1 cellular context compared by ENCODE assay signal in genomic region chr9:112334319-112334828, GRCh38.
TF ChIP-seq lines count a peak whose summit lies in the region.

No MANE protein-coding gene starts in this region.

TF ChIP-seq in K562, 482 proteins besides CTCF, POLR2A, EP300 and RAD21 (continued from another document and continues in another):
- TF ChIP-seq MXI1 (IDR thresholded peaks at IDR 0.05; ENCODE audit: low read depth, low read length) (no peak), RHOXF2B (CRISPR knock-in tag; conservative IDR thresholded peaks at IDR 0.05) (no peak), CBX2 (IDR thresholded peaks at IDR 0.05; ENCODE audit: insufficient read depth, low read length, poor library complexity, severe bottlenecking) (no peak), NR2F6 (CRISPR knock-in tag; IDR thresholded peaks at IDR 0.05) (no peak), TOE1 (IDR thresholded peaks at IDR 0.05; ENCODE audit: borderline replicate concordance) (0 out of 2 replicates have a peak, but pooled peaks have one; percentile 25), TOE1 (CRISPR knock-in tag; IDR thresholded peaks at IDR 0.05; ENCODE audit: borderline replicate concordance, low read depth) (no peak), PTRF (tag; IDR thresholded peaks at IDR 0.05) (no peak), MITF (IDR thresholded peaks at IDR 0.05) (no peak), RBBP5 (IDR thresholded peaks at IDR 0.05; ENCODE audit: borderline replicate concordance, insufficient read depth, low read length, poor library complexity, severe bottlenecking) (no peak), GABPB2 (CRISPR knock-in tag; conservative IDR thresholded peaks at IDR 0.05) (no peak), SAP30 (IDR thresholded peaks at IDR 0.05; ENCODE audit: borderline replicate concordance, insufficient read depth, low read depth, low read length, poor library complexity, severe bottlenecking) (no peak), E2F8 (IDR thresholded peaks at IDR 0.05; ENCODE audit: low read depth, partially characterized antibody) (no peak), MEIS2 (IDR thresholded peaks at IDR 0.05; ENCODE audit: partially characterized antibody) (peak; percentile 82), TEAD4 (IDR thresholded peaks at IDR 0.05; ENCODE audit: low read length) (0 out of 2 replicates have a peak, but pooled peaks have one; percentile 9), TEAD4 (CRISPR knock-in tag; IDR thresholded peaks at IDR 0.05; ENCODE audit: borderline replicate concordance) (no peak), CHD2 (IDR thresholded peaks at IDR 0.05; ENCODE audit: low read depth, low read length) (no peak), ATF6 (CRISPR knock-in tag; IDR thresholded peaks at IDR 0.05) (no peak), ZBTB1 (CRISPR knock-in tag; IDR thresholded peaks at IDR 0.05; ENCODE audit: borderline replicate concordance, low read depth) (no peak), SAFB (IDR thresholded peaks at IDR 0.05; ENCODE audit: borderline replicate concordance, low read depth, low read length) (no peak), CAMTA2 (CRISPR knock-in tag; conservative IDR thresholded peaks at IDR 0.05) (no peak), ZNF668 (CRISPR knock-in tag; IDR thresholded peaks at IDR 0.05) (no peak), BCL6 (CRISPR knock-in tag; IDR thresholded peaks at IDR 0.05) (no peak), MAFG (tag; conservative IDR thresholded peaks at IDR 0.05) (no peak), CHD1 (IDR thresholded peaks at IDR 0.05; ENCODE audit: low read length) (no peak), ZNF133 (CRISPR knock-in tag; IDR thresholded peaks at IDR 0.05) (no peak), NFIX (CRISPR knock-in tag; IDR thresholded peaks at IDR 0.05; ENCODE audit: low read depth) (no peak), MTA1 (IDR thresholded peaks at IDR 0.05; ENCODE audit: borderline replicate concordance) (no peak), HOMEZ (CRISPR knock-in tag; IDR thresholded peaks at IDR 0.05) (no peak), PRPF4 (IDR thresholded peaks at IDR 0.05; ENCODE audit: insufficient read depth, low read depth, low read length, poor library complexity, severe bottlenecking) (no peak), GTF2F1 (IDR thresholded peaks at IDR 0.05; ENCODE audit: low read depth, low read length) (no peak), CEBPG (CRISPR knock-in tag; IDR thresholded peaks at IDR 0.05) (no peak), CEBPG (tag; conservative IDR thresholded peaks at IDR 0.05 in 1 of 2, IDR thresholded peaks at IDR 0.05 in 1 of 2) (peak; percentile 35 to 58; a peak in 2 of 4 replicates), CEBPB (tag; IDR thresholded peaks at IDR 0.05) (peak; percentile 53; the same call in 1 of the 2 replicates), ZNF324 (CRISPR knock-in tag; IDR thresholded peaks at IDR 0.05) (no peak), JUND (IDR thresholded peaks at IDR 0.05; ENCODE audit: borderline replicate concordance, low read depth, low read length) (no peak), JUND (tag; IDR thresholded peaks at IDR 0.05; ENCODE audit: borderline replicate concordance, low read depth, low read length) (no peak), CREBBP (IDR thresholded peaks at IDR 0.05; ENCODE audit: low read depth, low read length) (no peak), ATF1 (CRISPR knock-in tag; IDR thresholded peaks at IDR 0.05) (no peak), ATF1 (tag; IDR thresholded peaks at IDR 0.05) (peak; percentile 24; the same call in 1 of the 2 replicates), PBX2 (CRISPR knock-in tag; IDR thresholded peaks at IDR 0.05; ENCODE audit: low read depth) (no peak), PBX2 (tag; conservative IDR thresholded peaks at IDR 0.05; ENCODE audit: low read depth) (peak; percentile 77), TBP (optimal IDR thresholded peaks at IDR 0.05; ENCODE audit: low read depth, low read length) (no peak), RBM17 (IDR thresholded peaks at IDR 0.05; ENCODE audit: borderline replicate concordance, low read depth, low read length) (no peak), MXD1 (CRISPR knock-in tag; IDR thresholded peaks at IDR 0.05; ENCODE audit: borderline replicate concordance, poor library complexity, severe bottlenecking) (no peak)
- TF ChIP-seq, protein P1, sequence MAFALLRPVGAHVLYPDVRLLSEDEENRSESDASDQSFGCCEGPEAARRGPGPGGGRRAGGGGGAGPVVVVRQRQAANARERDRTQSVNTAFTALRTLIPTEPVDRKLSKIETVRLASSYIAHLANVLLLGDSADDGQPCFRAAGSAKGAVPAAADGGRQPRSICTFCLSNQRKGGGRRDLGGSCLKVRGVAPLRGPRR (CRISPR knock-in tag; IDR thresholded peaks at IDR 0.05) = no peak
- TF ChIP-seq, protein P2, sequence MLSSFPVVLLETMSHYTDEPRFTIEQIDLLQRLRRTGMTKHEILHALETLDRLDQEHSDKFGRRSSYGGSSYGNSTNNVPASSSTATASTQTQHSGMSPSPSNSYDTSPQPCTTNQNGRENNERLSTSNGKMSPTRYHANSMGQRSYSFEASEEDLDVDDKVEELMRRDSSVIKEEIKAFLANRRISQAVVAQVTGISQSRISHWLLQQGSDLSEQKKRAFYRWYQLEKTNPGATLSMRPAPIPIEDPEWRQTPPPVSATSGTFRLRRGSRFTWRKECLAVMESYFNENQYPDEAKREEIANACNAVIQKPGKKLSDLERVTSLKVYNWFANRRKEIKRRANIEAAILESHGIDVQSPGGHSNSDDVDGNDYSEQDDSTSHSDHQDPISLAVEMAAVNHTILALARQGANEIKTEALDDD (IDR thresholded peaks at IDR 0.05) = peak; percentile 93
